In the genomic region with DNA sequence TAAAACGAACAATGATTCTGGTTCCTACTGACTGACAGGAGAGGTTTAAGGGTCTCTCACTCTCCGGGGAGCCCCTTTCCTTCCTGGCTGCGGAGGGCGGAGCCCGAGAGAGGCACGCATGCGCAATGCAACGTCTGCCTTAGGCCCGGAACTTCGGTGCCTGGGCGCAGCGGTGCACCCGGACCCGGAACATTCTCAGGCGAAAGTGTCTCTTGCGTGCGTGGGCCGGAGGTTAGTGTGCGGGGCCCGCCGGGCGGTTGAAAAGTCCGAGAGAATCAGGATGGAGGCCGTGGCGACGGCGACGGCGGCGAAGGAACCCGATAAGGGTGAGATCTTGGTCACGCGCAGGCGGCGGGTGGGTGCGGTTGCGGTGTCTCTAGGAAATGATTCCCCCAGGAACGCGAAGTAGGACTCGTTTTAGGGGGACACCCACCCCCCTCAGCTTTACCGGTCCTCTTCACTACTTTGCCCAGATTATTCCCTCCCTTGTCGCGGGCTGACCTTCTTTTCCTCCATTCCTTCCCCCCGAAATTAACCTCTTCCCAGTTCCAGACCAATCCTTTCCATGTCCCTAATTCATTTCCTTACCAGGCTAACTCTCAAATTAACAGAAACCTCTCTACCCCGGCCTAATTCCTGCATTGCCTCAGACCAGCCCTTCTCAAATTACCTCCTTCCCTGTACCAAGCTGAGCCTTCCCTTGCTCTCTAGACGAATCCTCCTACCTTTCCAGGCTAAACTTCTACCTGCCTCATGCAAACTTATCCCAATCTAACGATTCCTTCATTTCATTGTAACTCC, we compare ENCODE assay signal across 8 cellular contexts. TPM values are rescaled to one million over a fixed set of nuclear protein-coding genes. Genes with fewer than 3 reads are reported as not detected.
DNase-seq lines count a peak whose midpoint lies in the region; ATAC-seq and TF ChIP-seq lines count a peak whose summit lies in the region.

CCDC97 (plus strand) TSS at position 142 of the 801 bp plus-strand sequence; CDS start at position 281, 139 bp downstream.

- H3K4me1 ChIP-seq in stomach smooth muscle (ENCODE audit: control insufficient read depth, insufficient read depth, low read length): peaks cover 35% of the 10 kb centered on the region

- DNase-seq in DMS79 treated with DMSO at 0.1 percent for 48 hours (lab: John Stamatoyannopoulos, UW) (peak; percentile 91), LoVo (ENCODE audit: low spot score) (peak; percentile 89), SHP77 (lab: John Stamatoyannopoulos, UW) (peak; percentile 47 to 64), fibroblast of the conjunctiva (ENCODE audit: low read depth) (peak; percentile 76)
- peak; percentile 96 for DNase-seq in activated effector memory CD4-positive, alpha-beta T cell treated with anti-CD3 and anti-CD28 coated beads, Interleukin-2, amount 50 U/mL, for 16 hours

- TF ChIP-seq RAD21 in neural cell (conservative IDR thresholded peaks at IDR 0.05): peak; percentile 32

- H3K9me2 ChIP-seq in neural cell (ENCODE audit: insufficient read depth, low read length): no peaks in the 10 kb centered on the region

- H3K9me3 ChIP-seq in neural cell (ENCODE audit: low read length): no peaks in the 10 kb centered on the region
- H3K9me3 ChIP-seq in stomach smooth muscle (ENCODE audit: control insufficient read depth in 2 of 2, low read length in 2 of 2): no peaks in the 10 kb centered on the region

- ATAC-seq in GM21786 (IDR thresholded peaks at IDR 0.05; ENCODE audit: unreplicated experiment): peak; percentile 55

- no peaks in the 10 kb centered on the region for H4K20me1 ChIP-seq in neural cell (ENCODE audit: insufficient read depth)

- peak within 1 kb of the TSS; percentile 92 for H3K4me2 ChIP-seq in neural cell (ENCODE audit: low read length)

- no peak for TF ChIP-seq CTCF in neural cell (IDR thresholded peaks at IDR 0.05; ENCODE audit: poor library complexity, severe bottlenecking)

- peak within 1 kb of the TSS; percentile 94 for H3K27ac ChIP-seq in neural cell (ENCODE audit: low read length)
- peak within 1 kb of the TSS; percentile 92 for H3K27ac ChIP-seq in stomach smooth muscle (ENCODE audit: low read length)

- H3K79me2 ChIP-seq in neural cell (replicated peaks; ENCODE audit: insufficient read depth, low read length): peaks cover 10% of the 10 kb centered on the region

- H3K27me3 ChIP-seq in neural cell (ENCODE audit: insufficient read depth, low read depth, low read length) (no peaks in the 10 kb centered on the region), stomach smooth muscle (ENCODE audit: control insufficient read depth in 1 of 2, insufficient read depth in 2 of 2, low read length in 2 of 2) (no peaks in the 10 kb centered on the region)

- H3K36me3 ChIP-seq in neural cell (ENCODE audit: insufficient read depth, low read length) (no peaks in the 10 kb centered on the region), stomach smooth muscle (ENCODE audit: control insufficient read depth in 2 of 2, insufficient read depth in 2 of 2, low read length in 2 of 2) (peaks cover 24 to 33% of the 10 kb centered on the region in 2 donors)

- TF ChIP-seq EP300 in neural cell (conservative IDR thresholded peaks at IDR 0.05; ENCODE audit: poor library complexity, severe bottlenecking): peak; percentile 58

- H3K4me3 ChIP-seq in neural cell (ENCODE audit: low read length): peak within 1 kb of the TSS; percentile 79
- H3K4me3 ChIP-seq in stomach smooth muscle (ENCODE audit: low read length in 2 of 2): peak within 1 kb of the TSS; percentile 97 to 98

- H2AFZ ChIP-seq in neural cell (ENCODE audit: low read depth, low read length): peak within 1 kb of the TSS; percentile 87

- H3F3A ChIP-seq in neural cell (ENCODE audit: insufficient read depth, low read length, poor library complexity, severe bottlenecking): no peaks in the 10 kb centered on the region

- H3K9ac ChIP-seq in neural cell (ENCODE audit: low read length) (peak within 1 kb of the TSS; percentile 90), stomach smooth muscle (ENCODE audit: low read length in 2 of 2) (peak within 1 kb of the TSS; percentile 94 to 99)

TF ChIP-seq in neural cell, 6 proteins besides CTCF, POLR2A, EP300 and RAD21:
- TF ChIP-seq POLR2AphosphoS5 (IDR thresholded peaks at IDR 0.05): peak; percentile 77
- TF ChIP-seq MXI1 (conservative IDR thresholded peaks at IDR 0.05; ENCODE audit: poor library complexity, severe bottlenecking): peak; percentile 91
- peak; percentile 55 for TF ChIP-seq SMC3 (conservative IDR thresholded peaks at IDR 0.05; ENCODE audit: poor library complexity)
- peak; percentile 87 for TF ChIP-seq TAF1 (IDR thresholded peaks at IDR 0.05; ENCODE audit: low read depth)
- TF ChIP-seq EZH2 (IDR thresholded peaks at IDR 0.05; ENCODE audit: borderline replicate concordance, insufficient read depth, low read length, poor library complexity, severe bottlenecking): no peak
- TF ChIP-seq, protein P1, sequence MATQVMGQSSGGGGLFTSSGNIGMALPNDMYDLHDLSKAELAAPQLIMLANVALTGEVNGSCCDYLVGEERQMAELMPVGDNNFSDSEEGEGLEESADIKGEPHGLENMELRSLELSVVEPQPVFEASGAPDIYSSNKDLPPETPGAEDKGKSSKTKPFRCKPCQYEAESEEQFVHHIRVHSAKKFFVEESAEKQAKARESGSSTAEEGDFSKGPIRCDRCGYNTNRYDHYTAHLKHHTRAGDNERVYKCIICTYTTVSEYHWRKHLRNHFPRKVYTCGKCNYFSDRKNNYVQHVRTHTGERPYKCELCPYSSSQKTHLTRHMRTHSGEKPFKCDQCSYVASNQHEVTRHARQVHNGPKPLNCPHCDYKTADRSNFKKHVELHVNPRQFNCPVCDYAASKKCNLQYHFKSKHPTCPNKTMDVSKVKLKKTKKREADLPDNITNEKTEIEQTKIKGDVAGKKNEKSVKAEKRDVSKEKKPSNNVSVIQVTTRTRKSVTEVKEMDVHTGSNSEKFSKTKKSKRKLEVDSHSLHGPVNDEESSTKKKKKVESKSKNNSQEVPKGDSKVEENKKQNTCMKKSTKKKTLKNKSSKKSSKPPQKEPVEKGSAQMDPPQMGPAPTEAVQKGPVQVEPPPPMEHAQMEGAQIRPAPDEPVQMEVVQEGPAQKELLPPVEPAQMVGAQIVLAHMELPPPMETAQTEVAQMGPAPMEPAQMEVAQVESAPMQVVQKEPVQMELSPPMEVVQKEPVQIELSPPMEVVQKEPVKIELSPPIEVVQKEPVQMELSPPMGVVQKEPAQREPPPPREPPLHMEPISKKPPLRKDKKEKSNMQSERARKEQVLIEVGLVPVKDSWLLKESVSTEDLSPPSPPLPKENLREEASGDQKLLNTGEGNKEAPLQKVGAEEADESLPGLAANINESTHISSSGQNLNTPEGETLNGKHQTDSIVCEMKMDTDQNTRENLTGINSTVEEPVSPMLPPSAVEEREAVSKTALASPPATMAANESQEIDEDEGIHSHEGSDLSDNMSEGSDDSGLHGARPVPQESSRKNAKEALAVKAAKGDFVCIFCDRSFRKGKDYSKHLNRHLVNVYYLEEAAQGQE (IDR thresholded peaks at IDR 0.05; ENCODE audit: borderline replicate concordance): peak; percentile 78
TF ChIP-seq in neural cell: peak in this region for 5.

RNA-seq across cellular contexts. Expression of gene CCDC97, which starts in this region (rescaled TPM):
- polyA plus RNA-seq in neural cell: 4.9 and 5.5 TPM in 2 replicates
- polyA minus RNA-seq in neural cell: 8.1 and 10.2 TPM in 2 replicates

Comparison
In these comparisons a context has a peak if more than half of its experiments do, and no peak if none do; other contexts are left out.
1. Peak in every context shown above with its lines: DNase-seq, ATAC-seq, H3K4me3 ChIP-seq and H3K27ac ChIP-seq.